23 cellular contexts compared by ENCODE assay signal in the genomic region with DNA sequence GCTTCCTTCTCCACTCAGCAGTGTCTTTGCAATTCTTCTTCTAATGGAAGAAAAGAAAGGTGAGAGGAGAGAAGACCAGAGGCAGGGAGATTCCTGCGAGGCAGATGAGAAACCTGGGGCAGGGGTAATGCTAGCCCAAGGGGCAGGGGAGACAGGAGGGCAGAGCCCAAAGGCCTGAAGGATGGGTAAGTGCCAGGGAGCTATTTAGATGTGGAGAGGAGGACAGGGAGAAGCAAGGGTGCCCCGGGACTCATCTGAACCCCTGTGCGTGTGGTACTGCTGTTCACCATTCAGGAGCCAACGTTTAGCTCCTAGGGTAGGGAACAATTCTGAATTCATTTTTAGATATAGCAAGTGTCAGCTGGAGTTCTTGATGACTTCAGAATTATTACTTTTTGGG.
A peak's percentile ranks its signal among the peaks of the same experiment; 100 is the strongest.
DNase-seq lines count a peak whose midpoint lies in the region; ATAC-seq and TF ChIP-seq lines count a peak whose summit lies in the region.
"Had no signal": no experiment of that assay in that cellular context is flagged by ENCODE, and none has a peak within 500 bp of the region (broad histone marks: within the 10 kb centered on the region; RNA-seq: fewer than 3 reads in every experiment).

No MANE protein-coding gene starts in this region.

- H3K4me3 Mint-ChIP-seq in osteocyte (ENCODE audit: unreplicated experiment), result no peak overlapping the region
- H3K4me3 Mint-ChIP-seq: CD4-positive, alpha-beta T cell; CD8-positive, alpha-beta memory T cell; GM23338; H9 had no signal

- no peak overlapping the region for H3K27ac ChIP-seq in coronary artery
- H3K27ac ChIP-seq: A549; BLaER1 treated with 17β-estradiol and CSF1 and Interleukin-3, amounts not matched to agents 10 nM and 100 nM had no signal

- peaks cover 4% of the 10 kb centered on the region for H3K4me1 Mint-ChIP-seq in osteocyte (ENCODE audit: unreplicated experiment)
- H3K4me1 Mint-ChIP-seq: CD14-positive monocyte; CD8-positive, alpha-beta memory T cell; GM23338; H9 had no signal

- DNase-seq in coronary artery (ENCODE audit: low spot score), result peak; percentile 47
- DNase-seq in mesenteric fat pad (ENCODE audit: low spot score), result peak; percentile 39
- peak; percentile 62 for DNase-seq in osteocyte (ENCODE audit: extremely low spot score, unreplicated experiment)
- DNase-seq in middle frontal gyrus (ENCODE audit: extremely low spot score, low spot score), result no peak
- DNase-seq: 8988T; ACHN; AML-193; BE2C; CD4-positive, alpha-beta T cell; CD8-positive, alpha-beta memory T cell; DMS 273 treated with DMSO at 0.1 percent for 48 hours; DMS79; EL; GDM1; H9 had no signal

- peaks cover 4% of the 10 kb centered on the region for H3K36me3 Mint-ChIP-seq in osteocyte (ENCODE audit: unreplicated experiment)
- H3K36me3 Mint-ChIP-seq: CD14-positive monocyte had no signal

- H3K27me3 Mint-ChIP-seq in osteocyte (ENCODE audit: unreplicated experiment), result peaks cover 61% of the 10 kb centered on the region
- H3K27me3 Mint-ChIP-seq: CD4-positive, alpha-beta T cell had no signal

- no peak overlapping the region for H3K4me3 ChIP-seq in coronary artery
- H3K4me3 ChIP-seq: A549; BLaER1 treated with 17β-estradiol and CSF1 and Interleukin-3, amounts not matched to agents 10 nM and 100 nM; GM12878; GM23338 had no signal

- ATAC-seq in GM21367 (IDR thresholded peaks at IDR 0.05; ENCODE audit: unreplicated experiment) (no peak), GM19023 (IDR thresholded peaks at IDR 0.05; ENCODE audit: unreplicated experiment) (no peak)
- ATAC-seq: GM12878, GM23338, HCT116 had no signal

- TF ChIP-seq CTCF in coronary artery (IDR thresholded peaks at IDR 0.05), result no peak
- TF ChIP-seq CTCF in osteocyte (IDR thresholded peaks at IDR 0.05), result no peak

- no peak overlapping the region for H3K27ac Mint-ChIP-seq in osteocyte (ENCODE audit: unreplicated experiment)
- H3K27ac Mint-ChIP-seq: CD4-positive, alpha-beta T cell; CD8-positive, alpha-beta memory T cell; GM23338; H9 had no signal

- peaks cover 13% of the 10 kb centered on the region for H3K9me3 Mint-ChIP-seq in osteocyte (ENCODE audit: unreplicated experiment)
- H3K9me3 Mint-ChIP-seq: GM23338 had no signal
